In genomic region chr11:17277024-17277584, GRCh38 we compare ENCODE assay signal across 1 cellular context.
TF ChIP-seq lines count a peak whose summit lies in the region.

No MANE protein-coding gene starts in this region.

TF ChIP-seq in HepG2, 621 proteins besides CTCF, POLR2A, EP300 and RAD21 (continued from another document and continues in another):
- TF ChIP-seq NBN (conservative IDR thresholded peaks at IDR 0.05) (no peak), ZNF12 (CRISPR knock-in tag; IDR thresholded peaks at IDR 0.05) (no peak), ZNF101 (CRISPR knock-in tag; IDR thresholded peaks at IDR 0.05; ENCODE audit: borderline replicate concordance, low read depth) (no peak), SETDB1 (CRISPR knock-in tag; IDR thresholded peaks at IDR 0.05; ENCODE audit: borderline replicate concordance) (no peak), ZNF354B (CRISPR knock-in tag; IDR thresholded peaks at IDR 0.05) (no peak), ZFP62 (CRISPR knock-in tag; IDR thresholded peaks at IDR 0.05) (no peak), ZNF329 (CRISPR knock-in tag; IDR thresholded peaks at IDR 0.05; ENCODE audit: low read depth) (no peak), HDAC2 (CRISPR knock-in tag; IDR thresholded peaks at IDR 0.05) (no peak), ARID5B (CRISPR knock-in tag; IDR thresholded peaks at IDR 0.05) (peak; percentile 11; the same call in 1 of the 2 replicates), ZBTB8A (CRISPR knock-in tag; IDR thresholded peaks at IDR 0.05; ENCODE audit: borderline replicate concordance, low read depth) (no peak), SOX6 (IDR thresholded peaks at IDR 0.05) (no peak), SOX6 (CRISPR knock-in tag; IDR thresholded peaks at IDR 0.05) (no peak), NR3C1 (CRISPR knock-in tag; IDR thresholded peaks at IDR 0.05) (no peak), CBX5 (CRISPR knock-in tag; IDR thresholded peaks at IDR 0.05; ENCODE audit: borderline replicate concordance) (no peak), CBFB (CRISPR knock-in tag; IDR thresholded peaks at IDR 0.05) (no peak), THAP9 (CRISPR knock-in tag; IDR thresholded peaks at IDR 0.05; ENCODE audit: borderline replicate concordance) (no peak), TBL1XR1 (IDR thresholded peaks at IDR 0.05; ENCODE audit: borderline replicate concordance, low read length, partially characterized antibody) (no peak), CHD4 (IDR thresholded peaks at IDR 0.05; ENCODE audit: borderline replicate concordance, low read length) (no peak), THAP8 (CRISPR knock-in tag; IDR thresholded peaks at IDR 0.05; ENCODE audit: borderline replicate concordance) (peak; percentile 17; the same call in 1 of the 2 replicates), POGZ (CRISPR knock-in tag; IDR thresholded peaks at IDR 0.05) (no peak), ZNF446 (CRISPR knock-in tag; IDR thresholded peaks at IDR 0.05) (0 out of 2 replicates have a peak, but pooled peaks have one; percentile 10), MXI1 (IDR thresholded peaks at IDR 0.05; ENCODE audit: borderline replicate concordance, low read depth, low read length) (no peak), SALL1 (CRISPR knock-in tag; IDR thresholded peaks at IDR 0.05) (no peak), KLF12 (CRISPR knock-in tag; IDR thresholded peaks at IDR 0.05; ENCODE audit: borderline replicate concordance) (no peak), TOE1 (CRISPR knock-in tag; IDR thresholded peaks at IDR 0.05) (0 out of 2 replicates have a peak, but pooled peaks have one; percentile 26), ZNF333 (CRISPR knock-in tag; IDR thresholded peaks at IDR 0.05; ENCODE audit: borderline replicate concordance) (no peak), SAP130 (CRISPR knock-in tag; IDR thresholded peaks at IDR 0.05; ENCODE audit: low read depth) (0 out of 2 replicates have a peak, but pooled peaks have one; percentile 18), GATAD2A (CRISPR knock-in tag; IDR thresholded peaks at IDR 0.05) (0 out of 2 replicates have a peak, but pooled peaks have one; percentile 20), ZNF264 (CRISPR knock-in tag; IDR thresholded peaks at IDR 0.05) (no peak), ZNF563 (CRISPR knock-in tag; IDR thresholded peaks at IDR 0.05) (no peak), ZNF230 (CRISPR knock-in tag; IDR thresholded peaks at IDR 0.05) (no peak), ZNF670 (CRISPR knock-in tag; IDR thresholded peaks at IDR 0.05; ENCODE audit: borderline replicate concordance) (no peak), ZNF816 (CRISPR knock-in tag; IDR thresholded peaks at IDR 0.05; ENCODE audit: borderline replicate concordance) (no peak), MAFF (IDR thresholded peaks at IDR 0.05; ENCODE audit: low read depth, low read length) (no peak), RBM22 (optimal IDR thresholded peaks at IDR 0.05; ENCODE audit: low read length) (no peak), GABPB1 (CRISPR knock-in tag; IDR thresholded peaks at IDR 0.05) (no peak), GATAD1 (CRISPR knock-in tag; IDR thresholded peaks at IDR 0.05) (no peak), JDP2 (CRISPR knock-in tag; IDR thresholded peaks at IDR 0.05; ENCODE audit: borderline replicate concordance) (no peak), BORCS8-MEF2B (CRISPR knock-in tag; IDR thresholded peaks at IDR 0.05) (no peak), ZZZ3 (CRISPR knock-in tag; IDR thresholded peaks at IDR 0.05; ENCODE audit: borderline replicate concordance) (0 out of 2 replicates have a peak, but pooled peaks have one; percentile 1)
- TF ChIP-seq, protein P1, sequence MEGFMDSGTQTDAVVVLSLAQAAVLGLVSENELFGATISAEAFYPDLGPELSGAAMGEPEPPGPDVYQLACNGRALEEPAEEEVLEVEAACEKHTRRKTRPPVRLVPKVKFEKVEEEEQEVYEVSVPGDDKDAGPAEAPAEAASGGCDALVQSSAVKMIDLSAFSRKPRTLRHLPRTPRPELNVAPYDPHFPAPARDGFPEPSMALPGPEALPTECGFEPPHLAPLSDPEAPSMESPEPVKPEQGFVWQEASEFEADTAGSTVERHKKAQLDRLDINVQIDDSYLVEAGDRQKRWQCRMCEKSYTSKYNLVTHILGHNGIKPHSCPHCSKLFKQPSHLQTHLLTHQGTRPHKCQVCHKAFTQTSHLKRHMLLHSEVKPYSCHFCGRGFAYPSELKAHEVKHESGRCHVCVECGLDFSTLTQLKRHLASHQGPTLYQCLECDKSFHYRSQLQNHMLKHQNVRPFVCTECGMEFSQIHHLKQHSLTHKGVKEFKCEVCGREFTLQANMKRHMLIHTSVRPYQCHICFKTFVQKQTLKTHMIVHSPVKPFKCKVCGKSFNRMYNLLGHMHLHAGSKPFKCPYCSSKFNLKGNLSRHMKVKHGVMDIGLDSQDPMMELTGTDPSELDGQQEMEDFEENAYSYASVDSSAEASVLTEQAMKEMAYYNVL (CRISPR knock-in tag; IDR thresholded peaks at IDR 0.05; ENCODE audit: borderline replicate concordance), result 0 out of 2 replicates have a peak, but pooled peaks have one; percentile 29
- TF ChIP-seq, protein P2, sequence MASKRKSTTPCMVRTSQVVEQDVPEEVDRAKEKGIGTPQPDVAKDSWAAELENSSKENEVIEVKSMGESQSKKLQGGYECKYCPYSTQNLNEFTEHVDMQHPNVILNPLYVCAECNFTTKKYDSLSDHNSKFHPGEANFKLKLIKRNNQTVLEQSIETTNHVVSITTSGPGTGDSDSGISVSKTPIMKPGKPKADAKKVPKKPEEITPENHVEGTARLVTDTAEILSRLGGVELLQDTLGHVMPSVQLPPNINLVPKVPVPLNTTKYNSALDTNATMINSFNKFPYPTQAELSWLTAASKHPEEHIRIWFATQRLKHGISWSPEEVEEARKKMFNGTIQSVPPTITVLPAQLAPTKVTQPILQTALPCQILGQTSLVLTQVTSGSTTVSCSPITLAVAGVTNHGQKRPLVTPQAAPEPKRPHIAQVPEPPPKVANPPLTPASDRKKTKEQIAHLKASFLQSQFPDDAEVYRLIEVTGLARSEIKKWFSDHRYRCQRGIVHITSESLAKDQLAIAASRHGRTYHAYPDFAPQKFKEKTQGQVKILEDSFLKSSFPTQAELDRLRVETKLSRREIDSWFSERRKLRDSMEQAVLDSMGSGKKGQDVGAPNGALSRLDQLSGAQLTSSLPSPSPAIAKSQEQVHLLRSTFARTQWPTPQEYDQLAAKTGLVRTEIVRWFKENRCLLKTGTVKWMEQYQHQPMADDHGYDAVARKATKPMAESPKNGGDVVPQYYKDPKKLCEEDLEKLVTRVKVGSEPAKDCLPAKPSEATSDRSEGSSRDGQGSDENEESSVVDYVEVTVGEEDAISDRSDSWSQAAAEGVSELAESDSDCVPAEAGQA (IDR thresholded peaks at IDR 0.05; ENCODE audit: low read depth), result no peak
- TF ChIP-seq, protein P2 (CRISPR knock-in tag; IDR thresholded peaks at IDR 0.05; ENCODE audit: borderline replicate concordance), result no peak
- TF ChIP-seq, protein P3, sequence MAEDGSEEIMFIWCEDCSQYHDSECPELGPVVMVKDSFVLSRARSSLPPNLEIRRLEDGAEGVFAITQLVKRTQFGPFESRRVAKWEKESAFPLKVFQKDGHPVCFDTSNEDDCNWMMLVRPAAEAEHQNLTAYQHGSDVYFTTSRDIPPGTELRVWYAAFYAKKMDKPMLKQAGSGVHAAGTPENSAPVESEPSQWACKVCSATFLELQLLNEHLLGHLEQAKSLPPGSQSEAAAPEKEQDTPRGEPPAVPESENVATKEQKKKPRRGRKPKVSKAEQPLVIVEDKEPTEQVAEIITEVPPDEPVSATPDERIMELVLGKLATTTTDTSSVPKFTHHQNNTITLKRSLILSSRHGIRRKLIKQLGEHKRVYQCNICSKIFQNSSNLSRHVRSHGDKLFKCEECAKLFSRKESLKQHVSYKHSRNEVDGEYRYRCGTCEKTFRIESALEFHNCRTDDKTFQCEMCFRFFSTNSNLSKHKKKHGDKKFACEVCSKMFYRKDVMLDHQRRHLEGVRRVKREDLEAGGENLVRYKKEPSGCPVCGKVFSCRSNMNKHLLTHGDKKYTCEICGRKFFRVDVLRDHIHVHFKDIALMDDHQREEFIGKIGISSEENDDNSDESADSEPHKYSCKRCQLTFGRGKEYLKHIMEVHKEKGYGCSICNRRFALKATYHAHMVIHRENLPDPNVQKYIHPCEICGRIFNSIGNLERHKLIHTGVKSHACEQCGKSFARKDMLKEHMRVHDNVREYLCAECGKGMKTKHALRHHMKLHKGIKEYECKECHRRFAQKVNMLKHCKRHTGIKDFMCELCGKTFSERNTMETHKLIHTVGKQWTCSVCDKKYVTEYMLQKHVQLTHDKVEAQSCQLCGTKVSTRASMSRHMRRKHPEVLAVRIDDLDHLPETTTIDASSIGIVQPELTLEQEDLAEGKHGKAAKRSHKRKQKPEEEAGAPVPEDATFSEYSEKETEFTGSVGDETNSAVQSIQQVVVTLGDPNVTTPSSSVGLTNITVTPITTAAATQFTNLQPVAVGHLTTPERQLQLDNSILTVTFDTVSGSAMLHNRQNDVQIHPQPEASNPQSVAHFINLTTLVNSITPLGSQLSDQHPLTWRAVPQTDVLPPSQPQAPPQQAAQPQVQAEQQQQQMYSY (CRISPR knock-in tag; IDR thresholded peaks at IDR 0.05), result no peak
- TF ChIP-seq, protein P4, sequence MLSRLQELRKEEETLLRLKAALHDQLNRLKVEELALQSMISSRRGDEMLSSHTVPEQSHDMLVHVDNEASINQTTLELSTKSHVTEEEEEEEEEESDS (CRISPR knock-in tag; IDR thresholded peaks at IDR 0.05; ENCODE audit: borderline replicate concordance), result no peak
- TF ChIP-seq, protein P5, sequence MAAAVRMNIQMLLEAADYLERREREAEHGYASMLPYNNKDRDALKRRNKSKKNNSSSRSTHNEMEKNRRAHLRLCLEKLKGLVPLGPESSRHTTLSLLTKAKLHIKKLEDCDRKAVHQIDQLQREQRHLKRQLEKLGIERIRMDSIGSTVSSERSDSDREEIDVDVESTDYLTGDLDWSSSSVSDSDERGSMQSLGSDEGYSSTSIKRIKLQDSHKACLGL (CRISPR knock-in tag; IDR thresholded peaks at IDR 0.05), result no peak
